25 cellular contexts compared by ENCODE assay signal in the genomic region with DNA sequence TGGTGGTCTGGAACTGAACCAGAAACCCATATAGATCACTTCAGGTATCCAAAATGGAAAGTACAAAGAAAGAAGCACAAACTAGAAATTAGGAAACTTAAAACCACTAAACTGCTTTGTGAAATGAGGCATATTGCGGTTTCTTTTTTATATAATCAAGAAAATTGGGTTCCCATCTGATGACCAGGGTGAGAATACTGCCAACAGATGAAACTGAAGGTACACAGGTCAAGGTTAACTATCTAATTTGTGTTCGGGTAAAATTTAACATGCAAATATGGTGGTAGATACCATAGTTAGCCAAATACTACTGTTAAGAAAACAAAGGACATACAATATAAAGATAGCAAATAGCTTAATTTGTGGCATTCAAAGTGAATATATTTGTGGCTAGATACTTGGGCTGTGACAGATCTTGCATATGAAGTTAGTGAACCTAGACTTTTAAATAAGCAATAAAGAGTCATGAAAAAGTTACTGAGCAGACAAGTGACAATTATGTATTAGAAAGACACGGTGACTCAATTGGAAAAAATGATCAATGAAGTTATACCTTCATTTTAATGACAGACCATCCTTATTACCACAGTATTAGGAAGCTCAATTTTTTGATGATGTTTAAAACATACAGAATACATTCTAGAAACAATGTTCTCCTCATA.
"Had no signal": no experiment of that assay in that cellular context is flagged by ENCODE, and none has a peak within 500 bp of the region (broad histone marks: within the 10 kb centered on the region; RNA-seq: fewer than 3 reads in every experiment).

No MANE protein-coding gene starts in this region.

- H3K27ac ChIP-seq: brain microvascular endothelial cell, coronary artery, dorsolateral prefrontal cortex, stomach, thyroid gland, WERI-Rb-1 had no signal

- H3K4me3 ChIP-seq: coronary artery, dorsolateral prefrontal cortex, mucosa of descending colon, stomach, thyroid gland had no signal

- FAIRE-seq: astrocyte, frontal cortex, islet of Langerhans had no signal

- H3K4me1 ChIP-seq: stomach, thyroid gland had no signal

- ATAC-seq: activated CD4-positive, CD25-positive, alpha-beta regulatory T cell treated with anti-CD3 and anti-CD28 coated beads, Interleukin-2, amount 50 U/mL, for 24 hours; left ventricle myocardium superior; mucosa of descending colon; natural killer cell treated with Interleukin-12 subunit alpha and Interleukin-12 subunit beta and Interleukin-15 and Interleukin-18, amount 100 ng/mL, for 72 hours; right cardiac atrium; stimulated activated naive B cell treated with anti-CD40 and anti-IgM and Interleukin-4, amounts not matched to agents 10 μg/mL and 1 μg/mL and 100 μg/mL, for 72 hours had no signal

- DNase-seq: activated CD4-positive, alpha-beta T cell treated with anti-CD3 and anti-CD28 coated beads for 48 hours; activated CD4-positive, alpha-beta T cell treated with anti-CD3 and anti-CD28 coated beads, Interleukin-2, amount 50 U/mL, for 48 hours; activated CD8-positive, alpha-beta memory T cell treated with anti-CD3 and anti-CD28 coated beads for 24 hours; activated gamma-delta T cell treated with Interleukin-2 at 50 U/mL for 16 hours; activated naive CD4-positive, alpha-beta T cell treated with anti-CD3 and anti-CD28 coated beads, Interleukin-2, amount 50 U/mL, for 16 hours; amniotic stem cell; brain microvascular endothelial cell; dorsolateral prefrontal cortex; effector memory CD4-positive, alpha-beta T cell; glutamatergic neuron; left ventricle myocardium superior; mucosa of descending colon; right cardiac atrium; stimulated activated CD4-positive, alpha-beta T cell treated with anti-CD3 and anti-CD28 coated beads, Interleukin-15, amount 100 ng/mL, for 24 hours; stimulated activated CD4-positive, alpha-beta T cell treated with anti-CD3 and anti-CD28 coated beads, Interleukin-2, amount 100 ng/mL, for 24 hours; stimulated activated naive B cell treated with anti-CD40 and anti-IgM and Interleukin-4, amounts not matched to agents 10 μg/mL and 1 μg/mL and 100 μg/mL, for 72 hours; stomach; thyroid gland; WERI-Rb-1 had no signal

- H3K36me3 ChIP-seq: brain microvascular endothelial cell, WERI-Rb-1 had no signal

- H3K9me3 ChIP-seq: mucosa of descending colon, stomach, thyroid gland had no signal

- H3K27me3 ChIP-seq: brain microvascular endothelial cell, dorsolateral prefrontal cortex, stomach, thyroid gland had no signal
